In the genomic region with DNA sequence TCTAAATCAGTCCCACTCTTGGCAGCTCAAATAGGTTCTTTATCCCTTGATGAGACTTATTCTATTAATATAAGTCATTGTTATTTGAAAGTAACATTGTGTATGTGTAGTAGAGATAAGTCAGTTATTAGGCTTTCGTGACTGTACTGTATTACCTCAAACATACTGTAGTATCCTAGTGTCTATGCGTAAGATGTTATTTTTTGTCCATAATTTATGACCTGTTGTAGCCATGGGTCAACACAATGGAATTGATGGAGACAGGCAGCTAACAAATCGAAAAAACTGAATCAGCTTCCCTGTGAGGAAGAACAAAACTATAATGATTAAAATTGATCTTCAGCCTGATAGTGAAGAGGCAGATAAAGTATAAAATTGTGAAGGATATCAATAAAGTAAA, we compare ENCODE assay signal across 18 cellular contexts. TPM values are rescaled to one million over a fixed set of nuclear protein-coding genes. Genes with fewer than 3 reads are reported as not detected.
DNase-seq lines count a peak whose midpoint lies in the region; ATAC-seq and TF ChIP-seq lines count a peak whose summit lies in the region.
"Had no signal": no experiment of that assay in that cellular context is flagged by ENCODE, and none has a peak within 500 bp of the region (broad histone marks: within the 10 kb centered on the region; RNA-seq: fewer than 3 reads in every experiment).

No MANE protein-coding gene starts in this region.

- no peak for DNase-seq in right atrium auricular region (ENCODE audit: low spot score)
- DNase-seq in cardiac septum (ENCODE audit: low spot score): no peak
- no peak for DNase-seq in memory B cell (ENCODE audit: low spot score in 2 of 2)
- no peak for DNase-seq in type B pancreatic cell (ENCODE audit: extremely low spot score, unreplicated experiment)
- no peak for DNase-seq in SK-N-DZ (ENCODE audit: low spot score)
- no peak for DNase-seq in hypothalamus (lab: John Stamatoyannopoulos, UW)
- DNase-seq: activated CD4-positive, alpha-beta T cell treated with anti-CD3 and anti-CD28 coated beads for 4 hours; activated naive CD4-positive, alpha-beta T cell treated with Interleukin-2 at 50 U/mL for 16 hours; COR-L47; NCI-H2029; NCI-H510A; OCI-M1; sigmoid colon; stimulated activated CD4-positive, alpha-beta T cell treated with anti-CD3 and anti-CD28 coated beads, Interleukin-2, amount 100 ng/mL, for 24 hours had no signal

- H3K27ac ChIP-seq in right atrium auricular region (peak overlapping the region; percentile 84 to 90), VCaP (peak overlapping the region; percentile 89)
- H3K27ac ChIP-seq: neutrophil had no signal

- H3K4me3 ChIP-seq in right atrium auricular region: peak overlapping the region in 1 of 2 donors; percentile 51
- H3K4me3 ChIP-seq: lung, sigmoid colon had no signal

- ATAC-seq in memory B cell (ENCODE audit: low read depth): no peak
- no peak for ATAC-seq in GM18520 (IDR thresholded peaks at IDR 0.05; ENCODE audit: unreplicated experiment)

- H3K27me3 Mint-ChIP-seq in memory B cell: no peaks in the 10 kb centered on the region
- H3K27me3 Mint-ChIP-seq in type B pancreatic cell: no peaks in the 10 kb centered on the region

- H3K4me3 Mint-ChIP-seq in memory B cell (no peak overlapping the region), type B pancreatic cell (peak overlapping the region; percentile 37)

- H3K9me3 ChIP-seq in right atrium auricular region: peaks cover 0 to 6% of the 10 kb centered on the region in 2 donors
- H3K9me3 ChIP-seq: neutrophil, sigmoid colon had no signal

- no peaks in the 10 kb centered on the region for H3K27me3 ChIP-seq in right atrium auricular region
- H3K27me3 ChIP-seq: sigmoid colon had no signal

- intact Hi-C loops in cardiac septum (cut with DNase I): loop anchor here (5.0 kb wide), 1 partner anchor 55 kb away; no protein-coding TSS in a partner anchor

- peaks cover 11% of the 10 kb centered on the region for H3K4me1 Mint-ChIP-seq in memory B cell
- H3K4me1 Mint-ChIP-seq in type B pancreatic cell (ENCODE audit: unreplicated experiment): peaks cover 37% of the 10 kb centered on the region

- no peak for TF ChIP-seq CTCF in right atrium auricular region (IDR thresholded peaks at IDR 0.05)
- no peak for TF ChIP-seq CTCF in VCaP (conservative IDR thresholded peaks at IDR 0.05)
- no peak for TF ChIP-seq CTCF in type B pancreatic cell (conservative IDR thresholded peaks at IDR 0.05)

- H3K27ac Mint-ChIP-seq in memory B cell (peak overlapping the region; percentile 87), type B pancreatic cell (peak overlapping the region; percentile 13)

- H3K36me3 Mint-ChIP-seq in memory B cell: peaks cover 6% of the 10 kb centered on the region
- H3K36me3 Mint-ChIP-seq in type B pancreatic cell: peaks cover 15% of the 10 kb centered on the region

- no peaks in the 10 kb centered on the region for H3K36me3 ChIP-seq in right atrium auricular region
- H3K36me3 ChIP-seq: neutrophil, sigmoid colon had no signal

- H3K9me3 Mint-ChIP-seq in memory B cell: peaks cover 2% of the 10 kb centered on the region
- H3K9me3 Mint-ChIP-seq in type B pancreatic cell: no peaks in the 10 kb centered on the region

- peaks cover 0 to 39% of the 10 kb centered on the region in 2 donors for H3K4me1 ChIP-seq in right atrium auricular region

RNA-seq across cellular contexts. Expression of gene CLCN3, which starts 41.8 kb away (rescaled TPM):
- total RNA-seq in right atrium auricular region: 10 to 100 TPM; 32.9 to 58.4 TPM
- total RNA-seq in cardiac septum: 61.4 TPM
- 45.9 and 67.0 TPM in 2 replicates for total RNA-seq in type B pancreatic cell (ENCODE audit: low replicate concordance)
- polyA plus RNA-seq in SK-N-DZ (2014; cell fraction: cytosol; rRNA removed): 16.5 and 18.3 TPM in 2 replicates
- polyA plus RNA-seq in SK-N-DZ (2014; cell fraction: nucleus; rRNA removed): 10.8 and 13.5 TPM in 2 replicates

RNA-seq across cellular contexts. Expression of gene NEK1, which starts 49.8 kb away (rescaled TPM):
- 1 to 10 TPM; 7.2 to 9.3 TPM for total RNA-seq in right atrium auricular region
- total RNA-seq in cardiac septum: 17.3 TPM
- 7.7 and 17.7 TPM in 2 replicates for total RNA-seq in type B pancreatic cell (ENCODE audit: low replicate concordance)
- polyA plus RNA-seq in SK-N-DZ (2014; cell fraction: cytosol; rRNA removed): 9.9 and 10.3 TPM in 2 replicates
- polyA plus RNA-seq in SK-N-DZ (2014; cell fraction: nucleus; rRNA removed): 12.6 and 12.7 TPM in 2 replicates
